In genomic region chr16:31472559-31473203, GRCh38 we compare ENCODE assay signal across 8 cellular contexts. TPM values are rescaled to one million over a fixed set of nuclear protein-coding genes. Genes with fewer than 3 reads are reported as not detected.
DNase-seq lines count a peak whose midpoint lies in the region; ATAC-seq and TF ChIP-seq lines count a peak whose summit lies in the region.

No MANE protein-coding gene starts in this region.

- TF ChIP-seq CTCF in AG10803 (conservative IDR thresholded peaks at IDR 0.05; ENCODE audit: low read length) (peak; percentile 71), nephron (IDR thresholded peaks at IDR 0.05; ENCODE audit: unreplicated experiment in 3 of 3) (peak; percentile 69 to 74 (median 71))

- H3K27me3 Mint-ChIP-seq in activated T-helper 1 cell treated with anti-CD3 and anti-CD28 coated beads, Interleukin-12 subunit alpha, Interleukin-12 subunit beta, Interleukin-2, Interleukin-4 antibody, amounts not matched to agents 30 ng/mL and 10 ng/mL and 1 ng/mL, durations not matched to agents 14 hours and 24 hours and 36 hours (ENCODE audit: insufficient read depth), result peaks cover 46% of the 10 kb centered on the region
- H3K27me3 Mint-ChIP-seq in nephron (ENCODE audit: low read depth), result peaks cover 36% of the 10 kb centered on the region

- no peak overlapping the region for H3K27ac Mint-ChIP-seq in activated T-helper 1 cell treated with anti-CD3 and anti-CD28 coated beads, Interleukin-12 subunit alpha, Interleukin-12 subunit beta, Interleukin-2, Interleukin-4 antibody, amounts not matched to agents 30 ng/mL and 10 ng/mL and 1 ng/mL, durations not matched to agents 14 hours and 24 hours and 36 hours
- peak overlapping the region; percentile 88 to 96 (median 95) for H3K27ac Mint-ChIP-seq in nephron

- peaks cover 2% of the 10 kb centered on the region for H3K36me3 Mint-ChIP-seq in activated T-helper 1 cell treated with anti-CD3 and anti-CD28 coated beads, Interleukin-12 subunit alpha, Interleukin-12 subunit beta, Interleukin-2, Interleukin-4 antibody, amounts not matched to agents 30 ng/mL and 10 ng/mL and 1 ng/mL, durations not matched to agents 14 hours and 24 hours and 36 hours (ENCODE audit: low read depth)
- H3K36me3 Mint-ChIP-seq in nephron (ENCODE audit: low read depth), result peaks cover 24% of the 10 kb centered on the region

- peak; percentile 70 for ATAC-seq in GM18909 (IDR thresholded peaks at IDR 0.05; ENCODE audit: poor library complexity, unreplicated experiment)
- no peak for ATAC-seq in HG03565 (IDR thresholded peaks at IDR 0.05; ENCODE audit: unreplicated experiment)

- H3K9me3 Mint-ChIP-seq in activated T-helper 1 cell treated with anti-CD3 and anti-CD28 coated beads, Interleukin-12 subunit alpha, Interleukin-12 subunit beta, Interleukin-2, Interleukin-4 antibody, amounts not matched to agents 30 ng/mL and 10 ng/mL and 1 ng/mL, durations not matched to agents 14 hours and 24 hours and 36 hours, result no peaks in the 10 kb centered on the region
- H3K9me3 Mint-ChIP-seq in nephron, result no peaks in the 10 kb centered on the region

- peak overlapping the region; percentile 83 for H3K4me3 ChIP-seq in AG10803 (ENCODE audit: low read length)

- DNase-seq in AG10803 (ENCODE audit: low read depth) (peak; percentile 92), NCI-H2196 (lab: John Stamatoyannopoulos, UW; ENCODE audit: unreplicated experiment) (peak; percentile 98), fibroblast of the conjunctiva (ENCODE audit: low read depth) (peak; percentile 90), NOMO-1 treated with DMSO at 0.1 percent for 48 hours (lab: John Stamatoyannopoulos, UW; ENCODE audit: unreplicated experiment) (no peak)
- DNase-seq in activated T-helper 1 cell treated with anti-CD3 and anti-CD28 coated beads, Interleukin-12 subunit alpha, Interleukin-12 subunit beta, Interleukin-2, Interleukin-4 antibody, amounts not matched to agents 30 ng/mL and 10 ng/mL and 1 ng/mL, durations not matched to agents 14 hours and 24 hours and 36 hours (ENCODE audit: low spot score), result no peak

- peak overlapping the region; percentile 70 for H3K4me3 Mint-ChIP-seq in activated T-helper 1 cell treated with anti-CD3 and anti-CD28 coated beads, Interleukin-12 subunit alpha, Interleukin-12 subunit beta, Interleukin-2, Interleukin-4 antibody, amounts not matched to agents 30 ng/mL and 10 ng/mL and 1 ng/mL, durations not matched to agents 14 hours and 24 hours and 36 hours
- peak overlapping the region; percentile 91 to 92 (median 92) for H3K4me3 Mint-ChIP-seq in nephron

- H3K4me1 Mint-ChIP-seq in activated T-helper 1 cell treated with anti-CD3 and anti-CD28 coated beads, Interleukin-12 subunit alpha, Interleukin-12 subunit beta, Interleukin-2, Interleukin-4 antibody, amounts not matched to agents 30 ng/mL and 10 ng/mL and 1 ng/mL, durations not matched to agents 14 hours and 24 hours and 36 hours (ENCODE audit: low read depth), result peaks cover 20% of the 10 kb centered on the region
- H3K4me1 Mint-ChIP-seq in nephron, result peaks cover 23% of the 10 kb centered on the region

- intact Hi-C loops in activated T-helper 1 cell treated with anti-CD3 and anti-CD28 coated beads, Interleukin-12 subunit alpha, Interleukin-12 subunit beta, Interleukin-2, Interleukin-4 antibody, amounts not matched to agents 30 ng/mL and 10 ng/mL and 1 ng/mL, durations not matched to agents 14 hours and 24 hours and 36 hours (cut with micrococcal nuclease), result loop anchor here (10.0 kb wide), 1 partner anchor 62 kb away; no protein-coding TSS in a partner anchor

RNA-seq across cellular contexts. Expression of gene TGFB1I1, which starts 0.7 kb away (rescaled TPM):
- 0.78 and 1.2 TPM in 2 replicates for total RNA-seq in activated T-helper 1 cell treated with anti-CD3 and anti-CD28 coated beads, Interleukin-12 subunit alpha, Interleukin-12 subunit beta, Interleukin-2, Interleukin-4 antibody, amounts not matched to agents 30 ng/mL and 10 ng/mL and 1 ng/mL, durations not matched to agents 14 hours and 24 hours and 36 hours

RNA-seq across cellular contexts. Expression of gene SLC5A2, which starts 10.2 kb away (rescaled TPM):
- total RNA-seq in activated T-helper 1 cell treated with anti-CD3 and anti-CD28 coated beads, Interleukin-12 subunit alpha, Interleukin-12 subunit beta, Interleukin-2, Interleukin-4 antibody, amounts not matched to agents 30 ng/mL and 10 ng/mL and 1 ng/mL, durations not matched to agents 14 hours and 24 hours and 36 hours, result not detected in 2 replicates

RNA-seq across cellular contexts. Expression of gene ARMC5, which starts 13.4 kb away (rescaled TPM):
- 11.2 and 12.7 TPM in 2 replicates for total RNA-seq in activated T-helper 1 cell treated with anti-CD3 and anti-CD28 coated beads, Interleukin-12 subunit alpha, Interleukin-12 subunit beta, Interleukin-2, Interleukin-4 antibody, amounts not matched to agents 30 ng/mL and 10 ng/mL and 1 ng/mL, durations not matched to agents 14 hours and 24 hours and 36 hours

RNA-seq across cellular contexts. Expression of gene ZNF843, which starts 30.1 kb away (rescaled TPM):
- total RNA-seq in activated T-helper 1 cell treated with anti-CD3 and anti-CD28 coated beads, Interleukin-12 subunit alpha, Interleukin-12 subunit beta, Interleukin-2, Interleukin-4 antibody, amounts not matched to agents 30 ng/mL and 10 ng/mL and 1 ng/mL, durations not matched to agents 14 hours and 24 hours and 36 hours, result 0.21 and 0.22 TPM in 2 replicates

RNA-seq across cellular contexts. Expression of gene RUSF1, which starts 35.5 kb away (rescaled TPM):
- total RNA-seq in activated T-helper 1 cell treated with anti-CD3 and anti-CD28 coated beads, Interleukin-12 subunit alpha, Interleukin-12 subunit beta, Interleukin-2, Interleukin-4 antibody, amounts not matched to agents 30 ng/mL and 10 ng/mL and 1 ng/mL, durations not matched to agents 14 hours and 24 hours and 36 hours, result 36.3 and 42.2 TPM in 2 replicates

Comparison
In these comparisons a context has a peak if more than half of its experiments do, and no peak if none do; other contexts are left out.
1. DNase-seq: peak in AG10803 (single experiment), NCI-H2196 (single experiment) and fibroblast of the conjunctiva (single experiment); none in activated T-helper 1 cell treated with anti-CD3 and anti-CD28 coated beads, Interleukin-12 subunit alpha, Interleukin-12 subunit beta, Interleukin-2, Interleukin-4 antibody, amounts not matched to agents 30 ng/mL and 10 ng/mL and 1 ng/mL, durations not matched to agents 14 hours and 24 hours and 36 hours (single experiment) and NOMO-1 treated with DMSO at 0.1 percent for 48 hours (single experiment).